In genomic region chr11:9758676-9759518, GRCh38 we compare ENCODE assay signal across 7 cellular contexts.
DNase-seq lines count a peak whose midpoint lies in the region; ATAC-seq and TF ChIP-seq lines count a peak whose summit lies in the region.

No MANE protein-coding gene starts in this region.

- no peaks in the 10 kb centered on the region for H3K36me3 ChIP-seq in HCT116 (ENCODE audit: control insufficient read depth in 1 of 2, insufficient read depth in 2 of 2, low read length in 2 of 2)

- H3K4me1 ChIP-seq in HCT116 (ENCODE audit: control insufficient read depth in 1 of 2, insufficient read depth in 2 of 2, low read length in 2 of 2), result peaks cover 17 to 33% of the 10 kb centered on the region in 2 experiments

- TF ChIP-seq POLR2A in HCT116 (IDR thresholded peaks at IDR 0.05; ENCODE audit: borderline replicate concordance, extremely low read depth, insufficient read depth, insufficient read length), result peak; percentile 11

- CTCF ChIA-PET in HCT116 (lab: Charles Lee), result interaction anchor here (0.7 to 3.0 kb wide), 14 partner anchors 11 to 608 kb away, joined by 3 to 18 read pairs (median 5); partner anchors contain the start of gene ADM

- BruUV-seq in HCT116 (replicated peaks; lab: Mats Ljungman, UMichigan), result TSS peak; percentile 80

- POLR2A ChIA-PET in HCT116 (lab: Charles Lee), result interaction anchor here (0.7 to 2.6 kb wide), 7 partner anchors 9 to 978 kb away, joined by 3 to 37 read pairs (median 3); partner anchors contain the start of genes ADM and ZNF143

- peak; percentile 35; the same call in 1 of the 2 replicates for TF ChIP-seq RAD21 in HCT116 (IDR thresholded peaks at IDR 0.05; ENCODE audit: low read depth)

- H3K4me3 ChIP-seq in GM08714 (ENCODE audit: low read length) (peak overlapping the region; percentile 64; the same call in 1 of the 2 replicates), HCT116 (replicated peaks in 1 of 2; ENCODE audit: low read depth in 1 of 2, low read length in 2 of 2) (peak overlapping the region; percentile 71 to 74), choroid plexus epithelial cell (ENCODE audit: low read depth, low read length) (peak overlapping the region; percentile 45)

- H4K20me1 ChIP-seq in HCT116 (ENCODE audit: insufficient read depth), result no peaks in the 10 kb centered on the region

- H3K9ac ChIP-seq in HCT116 (ENCODE audit: low read length), result peak overlapping the region; percentile 90

- peaks cover 6% of the 10 kb centered on the region; the same call in 1 of the 2 replicates for H3K79me2 ChIP-seq in HCT116 (ENCODE audit: insufficient read depth, low read length)

- H3K4me2 ChIP-seq in HCT116 (ENCODE audit: low read length), result peak overlapping the region; percentile 98

- intact Hi-C loops in HCT116 (cut with micrococcal nuclease), result loop anchor here (1.0 to 2.0 kb wide), 5 partner anchors 214 to 978 kb away; no protein-coding TSS in a partner anchor
- intact Hi-C loops in left colon (cut with DNase I, micrococcal nuclease), result loop anchor here in 1 of 2 donors (5.0 kb wide), 2 partner anchors 213 to 548 kb away; partner anchors contain the start of gene ADM

- H3K9me2 ChIP-seq in HCT116 (ENCODE audit: insufficient read depth), result no peaks in the 10 kb centered on the region

- no peak overlapping the region for H2AFZ ChIP-seq in HCT116 (ENCODE audit: low read depth, low read length, poor library complexity, severe bottlenecking)

- DNase-seq in HCT116 (ENCODE audit: low read depth, low spot score), result peak; percentile 24
- peak; percentile 33 for DNase-seq in NCI-H1105 treated with DMSO at 0.1 percent for 48 hours (lab: John Stamatoyannopoulos, UW)
- peak; percentile 38 to 47 for DNase-seq in activated CD4-positive, alpha-beta T cell treated with anti-CD3 and anti-CD28 coated beads for 24 hours (ENCODE audit: low read depth in 2 of 2)
- peak; percentile 91 for DNase-seq in choroid plexus epithelial cell (ENCODE audit: low read depth)
- peak; percentile 75 to 79 for DNase-seq in left colon
- DNase-seq in stimulated activated CD4-positive, alpha-beta T cell treated with anti-CD3 and anti-CD28 coated beads, Interleukin-2, amount 100 ng/mL, for 48 hours, result peak; percentile 41 to 46

- RAD21 ChIA-PET in HCT116 (lab: Charles Lee; ENCODE audit: low non-redundant PET in 1 of 2, low total read pairs in 2 of 2, uncharacterized antibody in 2 of 2, unreplicated experiment in 2 of 2), result interaction anchor here (0.5 to 1.4 kb wide), 7 partner anchors 10 to 659 kb away, joined by 3 to 6 read pairs (median 3); partner anchors contain the start of gene ADM (in 2 of the 2)

- H3K9me3 ChIP-seq in HCT116 (ENCODE audit: control insufficient read depth in 1 of 2, insufficient read depth in 1 of 2, low read depth in 1 of 2, low read length in 2 of 2), result no peaks in the 10 kb centered on the region

- no peak for TF ChIP-seq CTCF in HCT116 (IDR thresholded peaks at IDR 0.05 in 2 of 3, conservative IDR thresholded peaks at IDR 0.05 in 1 of 3; ENCODE audit: borderline replicate concordance in 1 of 3, insufficient read depth in 1 of 3, low read depth in 2 of 3, low read length in 2 of 3)
- peak; percentile 41 for TF ChIP-seq CTCF in choroid plexus epithelial cell (conservative IDR thresholded peaks at IDR 0.05; ENCODE audit: low read depth, low read length)

- peak; percentile 65 for ATAC-seq in HCT116
- ATAC-seq in left colon, result peak; percentile 71

- H3K27me3 ChIP-seq in HCT116 (ENCODE audit: insufficient read depth, low read length), result no peaks in the 10 kb centered on the region

- H3K27ac ChIP-seq in HCT116 (ENCODE audit: low read depth, low read length), result peak overlapping the region; percentile 95

TF ChIP-seq in HCT116, 20 proteins besides CTCF, POLR2A, EP300 and RAD21:
- TF ChIP-seq, protein P1, sequence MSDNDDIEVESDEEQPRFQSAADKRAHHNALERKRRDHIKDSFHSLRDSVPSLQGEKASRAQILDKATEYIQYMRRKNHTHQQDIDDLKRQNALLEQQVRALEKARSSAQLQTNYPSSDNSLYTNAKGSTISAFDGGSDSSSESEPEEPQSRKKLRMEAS (IDR thresholded peaks at IDR 0.05), result peak; percentile 75
- TF ChIP-seq ZFX (IDR thresholded peaks at IDR 0.05), result peak; percentile 81
- peak; percentile 23 for TF ChIP-seq TCF7L2 (IDR thresholded peaks at IDR 0.05; ENCODE audit: borderline replicate concordance, extremely low read depth, insufficient read depth, insufficient read length)
- TF ChIP-seq EZH2 (IDR thresholded peaks at IDR 0.05), result no peak
- TF ChIP-seq, protein P2, sequence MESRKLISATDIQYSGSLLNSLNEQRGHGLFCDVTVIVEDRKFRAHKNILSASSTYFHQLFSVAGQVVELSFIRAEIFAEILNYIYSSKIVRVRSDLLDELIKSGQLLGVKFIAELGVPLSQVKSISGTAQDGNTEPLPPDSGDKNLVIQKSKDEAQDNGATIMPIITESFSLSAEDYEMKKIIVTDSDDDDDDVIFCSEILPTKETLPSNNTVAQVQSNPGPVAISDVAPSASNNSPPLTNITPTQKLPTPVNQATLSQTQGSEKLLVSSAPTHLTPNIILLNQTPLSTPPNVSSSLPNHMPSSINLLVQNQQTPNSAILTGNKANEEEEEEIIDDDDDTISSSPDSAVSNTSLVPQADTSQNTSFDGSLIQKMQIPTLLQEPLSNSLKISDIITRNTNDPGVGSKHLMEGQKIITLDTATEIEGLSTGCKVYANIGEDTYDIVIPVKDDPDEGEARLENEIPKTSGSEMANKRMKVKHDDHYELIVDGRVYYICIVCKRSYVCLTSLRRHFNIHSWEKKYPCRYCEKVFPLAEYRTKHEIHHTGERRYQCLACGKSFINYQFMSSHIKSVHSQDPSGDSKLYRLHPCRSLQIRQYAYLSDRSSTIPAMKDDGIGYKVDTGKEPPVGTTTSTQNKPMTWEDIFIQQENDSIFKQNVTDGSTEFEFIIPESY (IDR thresholded peaks at IDR 0.05; ENCODE audit: extremely low read depth, insufficient replicate concordance, low read length), result no peak
- no peak for TF ChIP-seq FOSL1 (IDR thresholded peaks at IDR 0.05; ENCODE audit: low read depth)
- TF ChIP-seq ZNF274 (IDR thresholded peaks at IDR 0.05; ENCODE audit: low read depth, low read length), result no peak
- peak; percentile 43; the same call in 1 of the 2 replicates for TF ChIP-seq POLR2AphosphoS5 (IDR thresholded peaks at IDR 0.05; ENCODE audit: low read depth, low read length)

Comparison
In these comparisons a context has a peak if more than half of its experiments do, and no peak if none do; other contexts are left out.
1. Peak in every context shown above with its lines: DNase-seq, ATAC-seq, H3K4me3 ChIP-seq and H3K27ac ChIP-seq.
2. DNase-seq: peak in every context shown above with its lines; median percentile 91 in choroid plexus epithelial cell; 77 in left colon; 44 in stimulated activated CD4-positive, alpha-beta T cell treated with anti-CD3 and anti-CD28 coated beads, Interleukin-2, amount 100 ng/mL, for 48 hours; 42 in activated CD4-positive, alpha-beta T cell treated with anti-CD3 and anti-CD28 coated beads for 24 hours; 33 in NCI-H1105 treated with DMSO at 0.1 percent for 48 hours; 24 in HCT116.